ENCODE assay signal across 9 cellular contexts in the genomic region with DNA sequence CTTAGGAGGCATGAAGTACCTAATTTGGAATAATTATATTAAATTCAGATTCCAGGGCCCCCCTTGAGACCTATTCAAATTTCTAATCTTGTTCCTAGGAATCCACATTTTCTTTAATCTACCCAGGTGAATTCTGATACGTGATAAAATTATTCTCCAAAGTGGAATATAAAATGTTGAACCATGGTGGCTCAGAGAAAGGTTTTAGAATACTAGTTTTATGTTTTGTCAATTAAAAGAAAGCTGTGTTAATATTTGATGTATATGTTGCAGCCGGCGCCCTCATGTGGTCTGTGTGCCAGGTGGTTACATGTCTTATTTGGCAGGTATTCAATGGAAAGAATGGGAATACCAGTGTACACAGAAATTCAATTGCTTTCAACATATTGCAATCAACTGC.
A peak's percentile ranks its signal among the peaks of the same experiment; 100 is the strongest.
DNase-seq lines count a peak whose midpoint lies in the region; ATAC-seq, FAIRE-seq and TF ChIP-seq lines count a peak whose summit lies in the region.
"Had no signal": no experiment of that assay in that cellular context is flagged by ENCODE, and none has a peak within 500 bp of the region (broad histone marks: within the 10 kb centered on the region; RNA-seq: fewer than 3 reads in every experiment).

No MANE protein-coding gene starts in this region.

- no peak overlapping the region for H3K27ac Mint-ChIP-seq in Calu3 (ENCODE audit: unreplicated experiment)

- no peaks in the 10 kb centered on the region for H3K4me1 ChIP-seq in DOHH2 (ENCODE audit: control insufficient read depth, low read length)
- no peaks in the 10 kb centered on the region for H3K4me1 ChIP-seq in Loucy (ENCODE audit: insufficient read depth, low read length, poor library complexity, severe bottlenecking)
- H3K4me1 ChIP-seq in HepG2 (ENCODE audit: insufficient read depth, low read length), result peaks cover 1% of the 10 kb centered on the region

- peak; percentile 58 for TF ChIP-seq CTCF in DOHH2 (IDR thresholded peaks at IDR 0.05; ENCODE audit: low read depth, low read length, poor library complexity, severe bottlenecking)
- TF ChIP-seq CTCF in Loucy (conservative IDR thresholded peaks at IDR 0.05; ENCODE audit: low read length), result peak; percentile 93
- peak; percentile 37 for TF ChIP-seq CTCF in astrocyte of the cerebellum (IDR thresholded peaks at IDR 0.05; ENCODE audit: low read depth, low read length, missing control alignments)
- TF ChIP-seq CTCF in HepG2 (CRISPR knock-in tag; IDR thresholded peaks at IDR 0.05), result peak; percentile 32
- TF ChIP-seq CTCF in Calu3 (IDR thresholded peaks at IDR 0.05; ENCODE audit: unreplicated experiment), result no peak

- POLR2A ChIA-PET in HepG2 (lab: Yijun Ruan, JAX), result no interaction called here

- no peaks in the 10 kb centered on the region for H4K20me1 ChIP-seq in DOHH2 (ENCODE audit: control insufficient read depth, insufficient read depth, low read depth, low read length)
- no peaks in the 10 kb centered on the region for H4K20me1 ChIP-seq in Loucy (ENCODE audit: insufficient read depth, low read length, poor library complexity, severe bottlenecking)
- no peaks in the 10 kb centered on the region for H4K20me1 ChIP-seq in HepG2 (ENCODE audit: insufficient read depth, low read length)

- BruUV-seq in HepG2 (replicated peaks; lab: Mats Ljungman, UMichigan), result no TSS peak
- BruUV-seq in Calu3 (replicated peaks; lab: Mats Ljungman, UMichigan), result no TSS peak

- 90% methylated on average over 3 of the region's 3 CpGs for WGBS in HepG2 (ENCODE audit: low lambda C conversion rate)

- H3F3A ChIP-seq in DOHH2 (ENCODE audit: control insufficient read depth, insufficient read depth) (no peaks in the 10 kb centered on the region), Loucy (ENCODE audit: low read depth) (no peaks in the 10 kb centered on the region)

- FAIRE-seq in HepG2 (lab: Jason Lieb, UNC), result no peak

- no peak overlapping the region for H3K9ac ChIP-seq in Loucy (ENCODE audit: low read depth, low read length, poor library complexity, severe bottlenecking)
- H3K9ac ChIP-seq in HepG2 (ENCODE audit: insufficient read depth, low read depth, low read length), result no peak overlapping the region

- H3K27me3 ChIP-seq in DOHH2 (ENCODE audit: control insufficient read depth, low read length), result peaks cover 6% of the 10 kb centered on the region; the same call in 1 of the 2 replicates
- H3K27me3 ChIP-seq in Loucy (ENCODE audit: insufficient read depth, low read length, poor library complexity, severe bottlenecking), result no peaks in the 10 kb centered on the region
- H3K27me3 ChIP-seq in HepG2 (ENCODE audit: control insufficient read depth in 1 of 2, insufficient read depth in 2 of 2, low read length in 2 of 2), result no peaks in the 10 kb centered on the region

- no peak for TF ChIP-seq RAD21 in HepG2 (CRISPR knock-in tag; IDR thresholded peaks at IDR 0.05)

- no peak overlapping the region for H3K4me3 Mint-ChIP-seq in Calu3 (ENCODE audit: low read depth, unreplicated experiment)

- H3K36me3 ChIP-seq in DOHH2 (ENCODE audit: control insufficient read depth, low read length), result no peaks in the 10 kb centered on the region
- no peaks in the 10 kb centered on the region for H3K36me3 ChIP-seq in Loucy (ENCODE audit: insufficient read depth, low read length)
- no peaks in the 10 kb centered on the region for H3K36me3 ChIP-seq in HepG2 (replicated peaks in 1 of 2; ENCODE audit: control insufficient read depth in 1 of 2, insufficient read depth in 2 of 2, low read length in 2 of 2)

- H3K79me2 ChIP-seq in DOHH2 (ENCODE audit: control insufficient read depth, low read length), result no peaks in the 10 kb centered on the region
- H3K79me2 ChIP-seq in Loucy (ENCODE audit: insufficient read depth, low read length), result no peaks in the 10 kb centered on the region
- H3K79me2 ChIP-seq in HepG2 (ENCODE audit: insufficient read depth, low read length), result no peaks in the 10 kb centered on the region

- no peak for ATAC-seq in HepG2
- no peak for ATAC-seq in HG03432 (IDR thresholded peaks at IDR 0.05; ENCODE audit: unreplicated experiment)
- ATAC-seq in HG03108 (IDR thresholded peaks at IDR 0.05; ENCODE audit: unreplicated experiment), result no peak

- H3K4me1 Mint-ChIP-seq in Calu3 (ENCODE audit: low read depth, unreplicated experiment), result no peaks in the 10 kb centered on the region

- no peak overlapping the region for H3K27ac ChIP-seq in DOHH2 (ENCODE audit: low read depth, low read length)
- H3K27ac ChIP-seq in HepG2 (ENCODE audit: extremely low read length, insufficient read depth, low read length), result no peak overlapping the region

- no peak for TF ChIP-seq EP300 in HepG2 (IDR thresholded peaks at IDR 0.05; ENCODE audit: low read depth in 2 of 2, low read length in 2 of 2)
- TF ChIP-seq EP300 in HepG2 (CRISPR knock-in tag; IDR thresholded peaks at IDR 0.05; ENCODE audit: borderline replicate concordance), result no peak

- H2AFZ ChIP-seq in Loucy (ENCODE audit: low read length) (no peak overlapping the region), HepG2 (ENCODE audit: low read length) (no peak overlapping the region)

- H3K9me3 Mint-ChIP-seq in Calu3 (ENCODE audit: low read depth, unreplicated experiment), result peaks cover 5% of the 10 kb centered on the region

- in situ Hi-C loops in astrocyte of the cerebellum (cut with HindIII; ENCODE audit: low sequenced_read_pairs) (no loop called here), HepG2 (cut with HindIII; ENCODE audit: extremely low pct_ligation_motif_present, low pct_unique_long_range_greater_than_20kb) (no loop called here)

- H3K9me3 ChIP-seq in DOHH2 (ENCODE audit: control insufficient read depth, insufficient read depth, low read length) (no peaks in the 10 kb centered on the region), Loucy (ENCODE audit: insufficient read depth, low read depth, low read length) (no peaks in the 10 kb centered on the region), HepG2 (ENCODE audit: low read length) (no peaks in the 10 kb centered on the region)

- CTCF ChIA-PET in HepG2 (lab: Yijun Ruan, JAX; ENCODE audit: low intra/inter-chr PET ratio, low total read pairs), result no interaction called here
- CTCF ChIA-PET in Calu3 (lab: Charles Lee), result no interaction called here

- H3K27me3 Mint-ChIP-seq in Calu3 (ENCODE audit: unreplicated experiment), result no peaks in the 10 kb centered on the region

- H3K9me2 ChIP-seq in DOHH2 (replicated peaks; ENCODE audit: control insufficient read depth, low read length) (no peaks in the 10 kb centered on the region), Loucy (replicated peaks; ENCODE audit: low read depth, low read length) (no peaks in the 10 kb centered on the region)

- intact Hi-C loops in HepG2 (cut with micrococcal nuclease; ENCODE audit: unreplicated experiment) (no loop called here), Calu3 (cut with micrococcal nuclease; ENCODE audit: unreplicated experiment) (no loop called here)

- H3K4me3 ChIP-seq in DOHH2 (ENCODE audit: low read length) (no peak overlapping the region), Loucy (ENCODE audit: low read length, poor library complexity, severe bottlenecking) (no peak overlapping the region), astrocyte of the cerebellum (ENCODE audit: low read depth, low read length) (no peak overlapping the region), HepG2 (replicated peaks in 1 of 3; ENCODE audit: insufficient read depth in 1 of 3, low read depth in 2 of 3, low read length in 3 of 3) (no peak overlapping the region)

- H3K4me2 ChIP-seq in DOHH2 (ENCODE audit: low read length), result no peak overlapping the region
- no peak overlapping the region for H3K4me2 ChIP-seq in Loucy (ENCODE audit: low read depth, low read length, poor library complexity, severe bottlenecking)
- no peak overlapping the region for H3K4me2 ChIP-seq in HepG2 (ENCODE audit: low read depth, low read length)

- TF ChIP-seq POLR2A in HepG2 (IDR thresholded peaks at IDR 0.05; ENCODE audit: insufficient read depth in 1 of 2, low read depth in 2 of 2, low read length in 2 of 2), result no peak

- peak; percentile 16 for DNase-seq in astrocyte of the cerebellum (ENCODE audit: low read depth)
- peak; percentile 16 for DNase-seq in HepG2 (ENCODE audit: low spot score)
- no peak for DNase-seq in activated T-cell treated with anti-CD3 and anti-CD28 coated beads, Interleukin-2, amount 50 U/mL, for 1 hour
- DNase-seq in Calu3, result no peak
- DNase-seq: stimulated activated CD4-positive, alpha-beta T cell treated with anti-CD3 and anti-CD28 coated beads, Interleukin-15, amount 100 ng/mL, for 24 hours had no signal

- no peaks in the 10 kb centered on the region for H3K36me3 Mint-ChIP-seq in Calu3 (ENCODE audit: insufficient read depth, unreplicated experiment)

TF ChIP-seq in HepG2, 621 proteins besides CTCF, POLR2A, EP300 and RAD21:
- TF ChIP-seq ARHGAP35 (CRISPR knock-in tag; IDR thresholded peaks at IDR 0.05; ENCODE audit: borderline replicate concordance) (no peak), ZNF83 (CRISPR knock-in tag; IDR thresholded peaks at IDR 0.05; ENCODE audit: borderline replicate concordance) (no peak), KDM1A (CRISPR knock-in tag; IDR thresholded peaks at IDR 0.05) (no peak), STAG1 (CRISPR knock-in tag; IDR thresholded peaks at IDR 0.05) (peak; percentile 27; the same call in 1 of the 2 replicates)
- TF ChIP-seq, protein P1, sequence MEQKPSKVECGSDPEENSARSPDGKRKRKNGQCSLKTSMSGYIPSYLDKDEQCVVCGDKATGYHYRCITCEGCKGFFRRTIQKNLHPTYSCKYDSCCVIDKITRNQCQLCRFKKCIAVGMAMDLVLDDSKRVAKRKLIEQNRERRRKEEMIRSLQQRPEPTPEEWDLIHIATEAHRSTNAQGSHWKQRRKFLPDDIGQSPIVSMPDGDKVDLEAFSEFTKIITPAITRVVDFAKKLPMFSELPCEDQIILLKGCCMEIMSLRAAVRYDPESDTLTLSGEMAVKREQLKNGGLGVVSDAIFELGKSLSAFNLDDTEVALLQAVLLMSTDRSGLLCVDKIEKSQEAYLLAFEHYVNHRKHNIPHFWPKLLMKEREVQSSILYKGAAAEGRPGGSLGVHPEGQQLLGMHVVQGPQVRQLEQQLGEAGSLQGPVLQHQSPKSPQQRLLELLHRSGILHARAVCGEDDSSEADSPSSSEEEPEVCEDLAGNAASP (CRISPR knock-in tag; IDR thresholded peaks at IDR 0.05; ENCODE audit: borderline replicate concordance), result no peak

Comparison
In these comparisons a context has a peak if more than half of its experiments do, and no peak if none do; other contexts are left out.
1. DNase-seq: peak in astrocyte of the cerebellum (single experiment) and HepG2 (single experiment); none in activated T-cell treated with anti-CD3 and anti-CD28 coated beads, Interleukin-2, amount 50 U/mL, for 1 hour (single experiment) and Calu3 (single experiment).